ENCODE assay signal across 17 cellular contexts in the genomic region with DNA sequence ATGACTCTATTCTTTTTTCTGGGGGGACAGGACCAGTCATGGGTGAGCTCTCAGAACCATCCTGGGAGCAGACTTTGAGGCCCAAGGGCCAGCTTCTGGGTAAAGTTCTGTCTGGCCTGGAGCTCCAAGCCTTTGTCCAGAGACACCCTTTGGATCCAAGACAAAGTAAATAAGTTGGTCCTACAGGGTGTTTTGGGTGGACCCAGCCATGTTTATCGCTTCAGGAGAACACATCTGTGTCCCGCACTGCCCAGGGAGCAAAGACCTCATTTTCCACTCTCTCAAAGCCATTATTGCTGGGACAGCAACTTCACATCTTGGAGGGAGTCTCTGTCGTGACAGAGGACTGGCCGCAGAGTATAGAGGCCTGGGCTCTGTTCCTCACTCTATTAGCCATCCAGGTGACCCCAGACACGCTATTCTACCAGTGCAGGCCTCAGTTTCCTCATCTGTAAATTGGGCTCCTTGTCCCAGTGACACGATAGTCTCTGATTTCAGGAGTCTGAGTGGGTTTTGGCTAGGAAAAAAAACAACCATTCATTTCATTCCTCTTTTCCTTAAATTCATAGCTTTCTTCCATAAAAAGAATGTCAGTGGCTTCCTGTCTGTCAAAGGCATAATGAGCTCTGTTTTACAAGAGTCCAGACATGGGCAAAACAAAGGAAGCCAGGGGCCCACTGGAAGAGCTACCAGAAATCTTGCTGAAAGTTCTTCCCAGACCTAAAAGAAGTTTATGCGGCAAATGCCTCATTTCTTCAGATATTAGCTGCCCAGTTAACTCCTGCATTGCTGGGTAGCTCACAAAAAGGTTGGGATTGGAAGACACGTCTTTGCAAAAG.
A peak's percentile ranks its signal among the peaks of the same experiment; 100 is the strongest.
DNase-seq lines count a peak whose midpoint lies in the region; ATAC-seq and TF ChIP-seq lines count a peak whose summit lies in the region.
"Had no signal": no experiment of that assay in that cellular context is flagged by ENCODE, and none has a peak within 500 bp of the region (broad histone marks: within the 10 kb centered on the region; RNA-seq: fewer than 3 reads in every experiment).

No MANE protein-coding gene starts in this region.

- no peak for ATAC-seq in GM21515 (IDR thresholded peaks at IDR 0.05; ENCODE audit: unreplicated experiment)
- ATAC-seq: A549; CD8-positive, alpha-beta T cell had no signal

- no peak overlapping the region for H3K9ac ChIP-seq in liver (ENCODE audit: low read depth in 1 of 2, low read length in 2 of 2)

- no peak overlapping the region for H3K4me3 ChIP-seq in A673 (ENCODE audit: low read depth, low read length, poor library complexity, severe bottlenecking)
- H3K4me3 ChIP-seq in liver (ENCODE audit: low read depth in 1 of 3, low read length in 3 of 3), result no peak overlapping the region
- no peak overlapping the region for H3K4me3 ChIP-seq in skin epidermis
- H3K4me3 ChIP-seq in brain microvascular endothelial cell (ENCODE audit: low read depth, low read length), result no peak overlapping the region
- H3K4me3 ChIP-seq: A549 had no signal

- intact Hi-C loops in A673 (cut with micrococcal nuclease; ENCODE audit: unreplicated experiment), result loop anchor here (1.0 kb wide), 1 partner anchor 13 kb away; no protein-coding TSS in a partner anchor

- no TSS peak for BruUV-seq in A673 (replicated peaks; lab: Mats Ljungman, UMichigan)

- H3K4me1 ChIP-seq in A673 (ENCODE audit: insufficient read depth, low read length, poor library complexity, severe bottlenecking) (peaks cover 15% of the 10 kb centered on the region), liver (ENCODE audit: control insufficient read depth in 4 of 4, insufficient read depth in 4 of 4, low read length in 3 of 4) (peaks cover 0 to 2% (median 0%) of the 10 kb centered on the region in 4 donors)

- WGBS in liver, result 75% methylated on average over 8 of the region's 8 CpGs

- H3K27ac ChIP-seq in A673 (ENCODE audit: low read depth, low read length, poor library complexity, severe bottlenecking) (peak overlapping the region; percentile 35), liver (ENCODE audit: low read depth in 1 of 2, low read length in 2 of 2) (peak overlapping the region; percentile 19 to 47), skin epidermis (peak overlapping the region in 19 of 21 experiments; percentile 4 to 78 (median 59)), brain microvascular endothelial cell (no peak overlapping the region)

- POLR2A ChIA-PET in A673 (lab: Charles Lee; ENCODE audit: low non-redundant PET), result interaction anchor here (0.6 kb wide), 1 partner anchor 171 kb away, joined by 9 read pairs; no protein-coding TSS in a partner anchor

- TF ChIP-seq CTCF in A673 (conservative IDR thresholded peaks at IDR 0.05; ENCODE audit: low read depth, low read length) (no peak), liver (IDR thresholded peaks at IDR 0.05; ENCODE audit: low read depth, low read length, missing input control) (no peak), brain microvascular endothelial cell (IDR thresholded peaks at IDR 0.05; ENCODE audit: low read depth, low read length, missing control alignments) (no peak)

- CTCF ChIA-PET in A673 (lab: Charles Lee), result interaction anchor here (0.6 to 2.2 kb wide), 2 partner anchors 20 to 91 kb away, joined by 3 to 7 read pairs; no protein-coding TSS in a partner anchor

- H3K27me3 ChIP-seq in A673 (replicated peaks; ENCODE audit: insufficient read depth, low read depth, low read length, poor library complexity), result no peaks in the 10 kb centered on the region
- H3K27me3 ChIP-seq in liver (ENCODE audit: control insufficient read depth in 4 of 4, insufficient read depth in 4 of 4, low read length in 3 of 4), result no peaks in the 10 kb centered on the region
- H3K27me3 ChIP-seq in brain microvascular endothelial cell (replicated peaks), result no peaks in the 10 kb centered on the region

- no peaks in the 10 kb centered on the region for H3K36me3 ChIP-seq in A673 (ENCODE audit: insufficient read depth, low read length, poor library complexity, severe bottlenecking)
- H3K36me3 ChIP-seq in liver (ENCODE audit: control insufficient read depth in 4 of 4, insufficient read depth in 3 of 4, low read depth in 1 of 4, low read length in 3 of 4), result no peaks in the 10 kb centered on the region
- no peaks in the 10 kb centered on the region for H3K36me3 ChIP-seq in brain microvascular endothelial cell (replicated peaks)

- DNase-seq in A673 (ENCODE audit: low spot score), result peak; percentile 36
- DNase-seq in dermis blood vessel endothelial cell, result peak; percentile 68
- no peak for DNase-seq in stimulated activated CD4-positive, alpha-beta T cell treated with anti-CD3 and anti-CD28 coated beads, Interleukin-4, amount 100 ng/mL, for 24 hours
- no peak for DNase-seq in brain microvascular endothelial cell
- DNase-seq in activated T-cell treated with anti-CD3 and anti-CD28 coated beads for 4 hours, result no peak
- DNase-seq: activated CD4-positive, alpha-beta T cell treated with anti-CD3 and anti-CD28 coated beads, Interleukin-2, amount 50 U/mL, for 48 hours; activated T-cell treated with anti-CD3 and anti-CD28 coated beads, Interleukin-2, amount 50 U/mL, for 24 hours; CD8-positive, alpha-beta T cell; foreskin fibroblast; NCI-H2107; NCI-H526 treated with DMSO at 0.1 percent for 48 hours; retina; stimulated activated CD4-positive, alpha-beta T cell treated with anti-CD3 and anti-CD28 coated beads, Interleukin-2, amount 100 ng/mL, for 48 hours had no signal

- no peaks in the 10 kb centered on the region for H3K9me3 ChIP-seq in A673 (ENCODE audit: low read depth, low read length, poor library complexity, severe bottlenecking)
- H3K9me3 ChIP-seq in liver (ENCODE audit: control insufficient read depth in 4 of 4, low read length in 3 of 4), result no peaks in the 10 kb centered on the region
- H3K9me3 ChIP-seq: A549 had no signal

- TF ChIP-seq RAD21 in liver (IDR thresholded peaks at IDR 0.05), result no peak

- in situ Hi-C loops in brain microvascular endothelial cell (cut with HindIII; ENCODE audit: low pct_ligation_motif_present, low sequenced_read_pairs), result no loop called here

TF ChIP-seq in liver, 16 proteins besides CTCF, POLR2A, EP300 and RAD21:
- no peak for TF ChIP-seq GABPA (IDR thresholded peaks at IDR 0.05 in 1 of 2, conservative IDR thresholded peaks at IDR 0.05 in 1 of 2)
- TF ChIP-seq SP1 (IDR thresholded peaks at IDR 0.05), result no peak
- TF ChIP-seq ZBTB33 (IDR thresholded peaks at IDR 0.05), result no peak
- TF ChIP-seq ATF3 (IDR thresholded peaks at IDR 0.05), result no peak
- no peak for TF ChIP-seq HNF4G (IDR thresholded peaks at IDR 0.05)
- TF ChIP-seq, protein P1, sequence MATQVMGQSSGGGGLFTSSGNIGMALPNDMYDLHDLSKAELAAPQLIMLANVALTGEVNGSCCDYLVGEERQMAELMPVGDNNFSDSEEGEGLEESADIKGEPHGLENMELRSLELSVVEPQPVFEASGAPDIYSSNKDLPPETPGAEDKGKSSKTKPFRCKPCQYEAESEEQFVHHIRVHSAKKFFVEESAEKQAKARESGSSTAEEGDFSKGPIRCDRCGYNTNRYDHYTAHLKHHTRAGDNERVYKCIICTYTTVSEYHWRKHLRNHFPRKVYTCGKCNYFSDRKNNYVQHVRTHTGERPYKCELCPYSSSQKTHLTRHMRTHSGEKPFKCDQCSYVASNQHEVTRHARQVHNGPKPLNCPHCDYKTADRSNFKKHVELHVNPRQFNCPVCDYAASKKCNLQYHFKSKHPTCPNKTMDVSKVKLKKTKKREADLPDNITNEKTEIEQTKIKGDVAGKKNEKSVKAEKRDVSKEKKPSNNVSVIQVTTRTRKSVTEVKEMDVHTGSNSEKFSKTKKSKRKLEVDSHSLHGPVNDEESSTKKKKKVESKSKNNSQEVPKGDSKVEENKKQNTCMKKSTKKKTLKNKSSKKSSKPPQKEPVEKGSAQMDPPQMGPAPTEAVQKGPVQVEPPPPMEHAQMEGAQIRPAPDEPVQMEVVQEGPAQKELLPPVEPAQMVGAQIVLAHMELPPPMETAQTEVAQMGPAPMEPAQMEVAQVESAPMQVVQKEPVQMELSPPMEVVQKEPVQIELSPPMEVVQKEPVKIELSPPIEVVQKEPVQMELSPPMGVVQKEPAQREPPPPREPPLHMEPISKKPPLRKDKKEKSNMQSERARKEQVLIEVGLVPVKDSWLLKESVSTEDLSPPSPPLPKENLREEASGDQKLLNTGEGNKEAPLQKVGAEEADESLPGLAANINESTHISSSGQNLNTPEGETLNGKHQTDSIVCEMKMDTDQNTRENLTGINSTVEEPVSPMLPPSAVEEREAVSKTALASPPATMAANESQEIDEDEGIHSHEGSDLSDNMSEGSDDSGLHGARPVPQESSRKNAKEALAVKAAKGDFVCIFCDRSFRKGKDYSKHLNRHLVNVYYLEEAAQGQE (IDR thresholded peaks at IDR 0.05), result no peak
- no peak for TF ChIP-seq FOXA2 (IDR thresholded peaks at IDR 0.05)
- no peak for TF ChIP-seq TAF1 (conservative IDR thresholded peaks at IDR 0.05)
- no peak for TF ChIP-seq FOXA1 (IDR thresholded peaks at IDR 0.05)
- TF ChIP-seq, protein P2, sequence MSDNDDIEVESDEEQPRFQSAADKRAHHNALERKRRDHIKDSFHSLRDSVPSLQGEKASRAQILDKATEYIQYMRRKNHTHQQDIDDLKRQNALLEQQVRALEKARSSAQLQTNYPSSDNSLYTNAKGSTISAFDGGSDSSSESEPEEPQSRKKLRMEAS (IDR thresholded peaks at IDR 0.05), result no peak
- TF ChIP-seq YY1 (IDR thresholded peaks at IDR 0.05), result no peak
- TF ChIP-seq JUND (IDR thresholded peaks at IDR 0.05), result no peak
- no peak for TF ChIP-seq NR2F2 (IDR thresholded peaks at IDR 0.05)
- no peak for TF ChIP-seq HNF4A (conservative IDR thresholded peaks at IDR 0.05)
- no peak for TF ChIP-seq RXRA (IDR thresholded peaks at IDR 0.05)
- no peak for TF ChIP-seq EGR1 (IDR thresholded peaks at IDR 0.05; ENCODE audit: low read depth in 2 of 2)

Comparison
In these comparisons a context has a peak if more than half of its experiments do, and no peak if none do; other contexts are left out.
1. DNase-seq: peak in A673 (single experiment) and dermis blood vessel endothelial cell (single experiment); none in stimulated activated CD4-positive, alpha-beta T cell treated with anti-CD3 and anti-CD28 coated beads, Interleukin-4, amount 100 ng/mL, for 24 hours (single experiment), brain microvascular endothelial cell (single experiment) and activated T-cell treated with anti-CD3 and anti-CD28 coated beads for 4 hours (single experiment).